8 cellular contexts compared by ENCODE assay signal in the genomic region with DNA sequence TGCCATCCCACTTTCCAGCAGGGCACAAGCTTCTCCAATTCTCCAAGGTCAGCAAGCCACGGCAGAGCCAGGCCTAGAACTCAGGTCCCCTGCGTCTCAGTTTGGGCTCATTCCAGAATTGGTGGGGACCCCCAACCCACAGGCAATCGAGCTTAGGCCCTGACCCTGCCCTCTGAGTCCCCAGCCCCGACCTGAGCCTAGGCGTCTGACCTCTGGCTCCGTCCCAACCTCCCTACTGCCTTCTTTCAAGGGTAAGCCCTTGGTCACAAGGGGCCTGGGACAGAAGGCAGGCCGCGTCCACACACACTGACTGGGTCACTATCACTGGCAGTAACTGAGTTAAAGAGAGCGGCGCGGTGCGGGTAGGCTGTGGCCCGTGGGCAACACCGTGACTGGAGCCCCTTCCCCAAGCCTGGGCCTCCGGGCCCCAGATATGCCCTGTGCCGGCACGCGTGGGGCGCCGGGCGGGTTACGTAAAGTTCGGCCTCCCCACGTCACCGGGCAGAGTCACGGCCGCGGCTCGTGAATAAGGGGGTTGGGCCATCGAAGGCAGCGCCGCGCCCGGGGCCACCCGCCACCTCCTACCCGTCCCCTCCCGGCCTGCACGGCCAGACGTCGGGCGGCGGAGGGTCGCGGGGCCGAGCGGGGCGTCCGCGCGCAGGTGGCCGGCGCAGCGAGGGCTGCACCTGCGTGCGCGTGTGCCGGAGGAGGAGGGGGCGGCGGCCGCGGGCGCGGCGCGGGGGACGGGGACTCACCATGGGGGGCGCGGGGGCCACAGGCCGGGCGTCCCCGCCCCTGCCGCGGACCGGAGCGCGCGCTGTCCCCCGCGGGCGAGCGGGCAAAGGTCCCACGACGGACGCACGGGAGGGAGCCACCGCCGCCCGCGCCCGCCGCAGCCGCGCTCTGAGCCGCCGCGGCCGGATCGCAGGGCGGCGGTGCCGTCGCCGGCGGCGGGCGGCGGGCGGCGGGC. TPM values are rescaled to one million over a fixed set of nuclear protein-coding genes. Genes with fewer than 3 reads are reported as not detected.
DNase-seq lines count a peak whose midpoint lies in the region; ATAC-seq and TF ChIP-seq lines count a peak whose summit lies in the region.

No MANE protein-coding gene starts in this region.

- H3K9me3 ChIP-seq in breast epithelium (no peaks in the 10 kb centered on the region), iPS-18c (ENCODE audit: control insufficient read depth, insufficient read depth, low read length) (no peaks in the 10 kb centered on the region)

- H3K4me1 ChIP-seq in breast epithelium, result peaks cover 2 to 4% of the 10 kb centered on the region in 2 donors

- H3K27ac ChIP-seq in breast epithelium, result peak overlapping the region; percentile 87 to 92
- peak overlapping the region; percentile 19 to 93 (median 76) for H3K27ac ChIP-seq in skin epidermis

- DNase-seq in ELF-1 (ENCODE audit: low read depth, low spot score) (peak; percentile 48), RPMI7951 (ENCODE audit: low read depth) (peak; percentile 43), breast epithelium (ENCODE audit: low spot score in 2 of 2) (peak in 1 of 2 donors; percentile 49), NCI-H2107 (lab: John Stamatoyannopoulos, UW) (no peak)

- peak in 1 of 3 donors; percentile 5 for TF ChIP-seq CTCF in breast epithelium (IDR thresholded peaks at IDR 0.05)

- H3K4me3 ChIP-seq in breast epithelium, result peak overlapping the region; percentile 48 to 80 (median 68)
- H3K4me3 ChIP-seq in iPS-18c (ENCODE audit: insufficient read depth, low read depth, low read length), result peak overlapping the region; percentile 55
- H3K4me3 ChIP-seq in skin epidermis, result peak overlapping the region; percentile 26 to 64 (median 53)

- no peaks in the 10 kb centered on the region for H3K27me3 ChIP-seq in breast epithelium

- H3K36me3 ChIP-seq in breast epithelium, result no peaks in the 10 kb centered on the region

- intact Hi-C loops in breast epithelium (cut with DNase I; ENCODE audit: low total_unique reads), result no loop called here

- TF ChIP-seq POLR2A in breast epithelium (IDR thresholded peaks at IDR 0.05), result no peak

- ATAC-seq in HG02623 (IDR thresholded peaks at IDR 0.05; ENCODE audit: unreplicated experiment), result peak; percentile 3
- ATAC-seq in GM19328 (IDR thresholded peaks at IDR 0.05; ENCODE audit: unreplicated experiment), result no peak

RNA-seq across cellular contexts. Expression of a gene that starts 0.5 kb away (rescaled TPM):
- total RNA-seq in RPMI7951 (2014; rRNA removed; shearing (Covaris generic)), result 6.8 and 14.0 TPM in 2 replicates
- total RNA-seq in breast epithelium, result 10 to 100 TPM; 10.4 to 24.9 (median 22.8) TPM
